14 cellular contexts compared by ENCODE assay signal in genomic region chr19:55584871-55585270, GRCh38. TPM values are rescaled to one million over a fixed set of nuclear protein-coding genes. Genes with fewer than 3 reads are reported as not detected.
DNase-seq lines count a peak whose midpoint lies in the region; ATAC-seq and TF ChIP-seq lines count a peak whose summit lies in the region.
"Had no signal": no experiment of that assay in that cellular context is flagged by ENCODE, and none has a peak within 500 bp of the region (broad histone marks: within the 10 kb centered on the region; RNA-seq: fewer than 3 reads in every experiment).

No MANE protein-coding gene starts in this region.

- TF ChIP-seq CTCF in GM23338 (conservative IDR thresholded peaks at IDR 0.05; ENCODE audit: low read depth in 2 of 2) = no peak
- TF ChIP-seq CTCF in parathyroid adenoma (IDR thresholded peaks at IDR 0.05) = no peak

- H3K27ac ChIP-seq in GM23338 (ENCODE audit: low read depth) (0 out of 2 replicates have a peak overlapping the region, but pooled peaks have one; percentile 55), cingulate gyrus (ENCODE audit: low read depth, low read length) (peak overlapping the region; percentile 84), parathyroid adenoma (peak overlapping the region; percentile 62)

- no peak overlapping the region for H3K9ac ChIP-seq in parathyroid adenoma

- H3K4me3 ChIP-seq in GM23338 (no peak overlapping the region), parathyroid adenoma (ENCODE audit: low read depth, low read length) (no peak overlapping the region)

- H3K9me2 ChIP-seq in GM23338 (ENCODE audit: insufficient read depth) = no peaks in the 10 kb centered on the region

- no peaks in the 10 kb centered on the region for H3K36me3 ChIP-seq in GM23338 (ENCODE audit: insufficient read depth)
- no peaks in the 10 kb centered on the region for H3K36me3 ChIP-seq in parathyroid adenoma (ENCODE audit: control insufficient read depth, insufficient read depth, low read length)
- H3K36me3 ChIP-seq: pancreas had no signal

- H3K4me2 ChIP-seq in GM23338 (no peak overlapping the region), parathyroid adenoma (ENCODE audit: low read length) (no peak overlapping the region)

- H3K9me3 Mint-ChIP-seq in GM23338 = no peaks in the 10 kb centered on the region; the same call in 1 of the 3 replicates
- H3K9me3 Mint-ChIP-seq: activated CD4-positive, alpha-beta memory T cell treated with anti-CD3 and anti-CD28 coated beads, Interleukin-2, amount 10 ng/mL, durations not matched to agents 7 days and 5 days; activated T-helper 2 cell treated with anti-CD3 and anti-CD28 coated beads, Interferon-gamma antibody, Interleukin-2, Interleukin-4, amounts not matched to agents 10 μg/mL and 5 μg/mL and 100 μg/mL, durations not matched to agents 14 hours and 24 hours and 36 hours; memory B cell had no signal

- H3K4me1 ChIP-seq in GM23338 (ENCODE audit: insufficient read depth) (peaks cover 14% of the 10 kb centered on the region), parathyroid adenoma (peaks cover 21% of the 10 kb centered on the region)

- H3K79me2 ChIP-seq in GM23338 (replicated peaks; ENCODE audit: insufficient read depth) = peaks cover 8% of the 10 kb centered on the region; the same call in 1 of the 2 replicates
- no peaks in the 10 kb centered on the region for H3K79me2 ChIP-seq in parathyroid adenoma

- H4K20me1 ChIP-seq in GM23338 (replicated peaks; ENCODE audit: insufficient read depth) = no peaks in the 10 kb centered on the region

- peaks cover 23% of the 10 kb centered on the region for H3K4me1 Mint-ChIP-seq in GM23338

- H3K36me3 Mint-ChIP-seq in GM23338 (ENCODE audit: low read depth) = peaks cover under 1% of the 10 kb centered on the region; the same call in 2 of the 3 replicates
- H3K36me3 Mint-ChIP-seq: memory B cell had no signal

- no peak overlapping the region for H3K27ac Mint-ChIP-seq in GM23338
- H3K27ac Mint-ChIP-seq: activated CD4-positive, alpha-beta memory T cell treated with anti-CD3 and anti-CD28 coated beads, Interleukin-2, amount 10 ng/mL, durations not matched to agents 7 days and 5 days; activated T-helper 2 cell treated with anti-CD3 and anti-CD28 coated beads, Interferon-gamma antibody, Interleukin-2, Interleukin-4, amounts not matched to agents 10 μg/mL and 5 μg/mL and 100 μg/mL, durations not matched to agents 14 hours and 24 hours and 36 hours had no signal

- H3K27me3 ChIP-seq in GM23338 (ENCODE audit: insufficient read depth) (peaks cover 13% of the 10 kb centered on the region; the same call in 1 of the 2 replicates), parathyroid adenoma (ENCODE audit: control insufficient read depth, insufficient read depth, low read length) (no peaks in the 10 kb centered on the region)
- H3K27me3 ChIP-seq: pancreas had no signal

- H3K27me3 Mint-ChIP-seq in GM23338 (ENCODE audit: insufficient read depth, low read depth, poor library complexity) = peaks cover 24% of the 10 kb centered on the region
- H3K27me3 Mint-ChIP-seq: memory B cell had no signal

- H3K9me3 ChIP-seq in parathyroid adenoma (ENCODE audit: control insufficient read depth, low read length) = no peaks in the 10 kb centered on the region
- H3K9me3 ChIP-seq: pancreas had no signal

- DNase-seq in GM23338 (ENCODE audit: low spot score) (no peak), SHP77 (lab: John Stamatoyannopoulos, UW) (no peak), OCI-M1 (lab: John Stamatoyannopoulos, UW) (no peak)
- no peak for DNase-seq in central memory CD4-positive, alpha-beta T cell
- DNase-seq: activated CD4-positive, alpha-beta memory T cell treated with anti-CD3 and anti-CD28 coated beads, Interleukin-2, amount 10 ng/mL, durations not matched to agents 7 days and 5 days; NCI-H1694 treated with DMSO at 0.1 percent for 48 hours; NCI-H446 treated with DMSO at 0.1 percent for 48 hours; pancreas; small intestine; stimulated activated naive CD4-positive, alpha-beta T cell treated with Interleukin-2 at 50 U/mL for 16 hours had no signal

- H3F3A ChIP-seq in GM23338 (replicated peaks; ENCODE audit: low read depth) = peaks cover 21% of the 10 kb centered on the region

- H2AFZ ChIP-seq in GM23338 (peak overlapping the region; percentile 95), parathyroid adenoma (no peak overlapping the region)

- no peak overlapping the region for H3K4me3 Mint-ChIP-seq in GM23338
- H3K4me3 Mint-ChIP-seq: activated CD4-positive, alpha-beta memory T cell treated with anti-CD3 and anti-CD28 coated beads, Interleukin-2, amount 10 ng/mL, durations not matched to agents 7 days and 5 days had no signal

- no peak for ATAC-seq in GM23338

TF ChIP-seq in GM23338, 12 proteins besides CTCF, POLR2A, EP300 and RAD21 (continues in another document):
- TF ChIP-seq ZNF462 (CRISPR knock-in tag; IDR thresholded peaks at IDR 0.05) (no peak), ZNF114 (CRISPR knock-in tag; IDR thresholded peaks at IDR 0.05) (no peak), POLR2AphosphoS5 (IDR thresholded peaks at IDR 0.05; ENCODE audit: low read depth) (no peak), CREB1 (CRISPR knock-in tag; IDR thresholded peaks at IDR 0.05; ENCODE audit: low read depth) (no peak), ZNF331 (CRISPR knock-in tag; IDR thresholded peaks at IDR 0.05; ENCODE audit: low read depth) (no peak), JUNB (IDR thresholded peaks at IDR 0.05; ENCODE audit: unreplicated experiment) (no peak), STAT1 (IDR thresholded peaks at IDR 0.05; ENCODE audit: unreplicated experiment) (no peak)

RNA-seq across cellular contexts. Expression of gene ZNF579, which starts 4.2 kb away (rescaled TPM):
- total RNA-seq in GM23338 (2014; rRNA removed; shearing (Covaris generic)) = 8.4 and 12.2 TPM in 2 replicates
- polyA plus RNA-seq in GM23338 (2016; fragmentation: Nextera tagmentation; extraction: Ambion mirVana) = 7.3 and 8.6 TPM in 2 replicates

RNA-seq across cellular contexts. Expression of gene FIZ1, which starts 14.4 kb away (rescaled TPM):
- 10.1 and 12.6 TPM in 2 replicates for total RNA-seq in GM23338 (2014; rRNA removed; shearing (Covaris generic))
- polyA plus RNA-seq in GM23338 (2016; fragmentation: Nextera tagmentation; extraction: Ambion mirVana) = 5.3 and 5.4 TPM in 2 replicates

RNA-seq across cellular contexts. Expression of gene ZNF524, which starts 15.2 kb away (rescaled TPM):
- 8.3 and 16.5 TPM in 2 replicates for total RNA-seq in GM23338 (2014; rRNA removed; shearing (Covaris generic))
- polyA plus RNA-seq in GM23338 (2016; fragmentation: Nextera tagmentation; extraction: Ambion mirVana) = 5.7 and 6.0 TPM in 2 replicates

RNA-seq across cellular contexts. Expression of gene ZNF865, which starts 20.6 kb away (rescaled TPM):
- total RNA-seq in GM23338 (2014; rRNA removed; shearing (Covaris generic)) = 10.3 and 12.1 TPM in 2 replicates
- polyA plus RNA-seq in GM23338 (2016; fragmentation: Nextera tagmentation; extraction: Ambion mirVana) = 2.2 and 2.4 TPM in 2 replicates

RNA-seq across cellular contexts. Expression of gene ZNF784, which starts 39.5 kb away (rescaled TPM):
- total RNA-seq in GM23338 (2014; rRNA removed; shearing (Covaris generic)) = 5.6 and 6.7 TPM in 2 replicates
- 1.5 and 1.6 TPM in 2 replicates for polyA plus RNA-seq in GM23338 (2016; fragmentation: Nextera tagmentation; extraction: Ambion mirVana)
